In the genomic region with DNA sequence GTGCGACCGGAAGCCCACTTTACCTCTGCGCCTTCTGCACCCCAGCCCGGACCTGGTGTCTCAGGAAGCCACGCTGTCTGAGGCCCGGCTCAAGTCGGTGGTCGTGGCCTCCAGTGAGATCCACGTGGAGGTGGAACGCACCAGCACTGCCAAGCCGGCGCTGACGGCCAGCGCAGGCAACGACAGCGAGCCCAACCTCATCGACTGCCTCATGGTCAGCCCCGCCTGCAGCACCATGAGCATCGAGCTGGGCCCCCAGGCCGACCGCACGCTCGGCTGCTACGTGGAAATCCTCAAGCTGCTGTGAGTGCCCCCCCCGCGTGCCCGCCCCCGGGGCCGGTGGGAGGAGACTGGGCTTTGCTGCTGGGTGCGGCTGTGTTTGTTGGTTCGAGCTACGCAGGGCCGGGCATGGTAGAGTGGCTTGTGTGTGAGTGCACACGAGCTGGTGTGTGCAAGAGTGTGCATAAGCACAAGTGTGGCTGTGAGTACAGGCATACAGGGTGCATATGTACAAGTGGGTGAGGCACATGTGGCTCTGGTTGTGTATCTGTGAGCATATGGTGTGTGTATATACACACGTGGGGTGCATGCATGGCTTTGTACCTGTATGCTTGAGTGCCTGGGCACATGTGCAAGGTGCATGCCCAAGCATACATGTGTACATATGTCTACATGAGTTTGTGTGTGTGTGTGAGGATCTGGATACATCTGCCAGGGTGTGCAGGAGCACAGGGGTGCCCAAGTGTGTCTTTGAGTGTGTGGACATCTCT, we compare ENCODE assay signal across 19 cellular contexts.
A peak's percentile ranks its signal among the peaks of the same experiment; 100 is the strongest.
DNase-seq lines count a peak whose midpoint lies in the region; ATAC-seq, FAIRE-seq and TF ChIP-seq lines count a peak whose summit lies in the region.
"Had no signal": no experiment of that assay in that cellular context is flagged by ENCODE, and none has a peak within 500 bp of the region (broad histone marks: within the 10 kb centered on the region; RNA-seq: fewer than 3 reads in every experiment).

No MANE protein-coding gene starts in this region.

- H3K9me3 Mint-ChIP-seq in stimulated activated naive CD8-positive, alpha-beta T cell treated with anti-CD3 and anti-CD28 coated beads, Interleukin-15, amount 100 ng/mL, for 72 hours, result no peaks in the 10 kb centered on the region
- no peaks in the 10 kb centered on the region for H3K9me3 Mint-ChIP-seq in type B pancreatic cell
- H3K9me3 Mint-ChIP-seq: activated naive CD8-positive, alpha-beta T cell treated with anti-CD3 and anti-CD28 coated beads, Interleukin-2, amount 10 ng/mL, durations not matched to agents 7 days and 5 days; naive thymus-derived CD8-positive, alpha-beta T cell had no signal

- no peak overlapping the region for H3K23ac ChIP-seq in mesenchymal stem cell (ENCODE audit: low read length in 2 of 2)

- no peak overlapping the region for H3K18ac ChIP-seq in mesenchymal stem cell (ENCODE audit: low read depth in 1 of 2, low read length in 2 of 2)

- H3K9ac ChIP-seq in mesenchymal stem cell (ENCODE audit: low read length), result no peak overlapping the region
- H3K9ac ChIP-seq: parathyroid adenoma had no signal

- H4K8ac ChIP-seq in mesenchymal stem cell (ENCODE audit: low read length), result no peak overlapping the region

- H3K27ac Mint-ChIP-seq in stimulated activated naive CD8-positive, alpha-beta T cell treated with anti-CD3 and anti-CD28 coated beads, Interleukin-15, amount 100 ng/mL, for 72 hours, result peak overlapping the region in 1 of 2 donors; percentile 41
- H3K27ac Mint-ChIP-seq in type B pancreatic cell, result peak overlapping the region; percentile 24
- H3K27ac Mint-ChIP-seq: activated naive CD8-positive, alpha-beta T cell treated with anti-CD3 and anti-CD28 coated beads, Interleukin-2, amount 10 ng/mL, durations not matched to agents 7 days and 5 days had no signal

- no peak overlapping the region for H2BK15ac ChIP-seq in mesenchymal stem cell (ENCODE audit: low read depth, poor library complexity, severe bottlenecking)

- no peak overlapping the region for H3K4ac ChIP-seq in mesenchymal stem cell (ENCODE audit: low read depth in 1 of 2, low read length in 2 of 2)

- no peak for DNase-seq in stimulated activated naive CD8-positive, alpha-beta T cell treated with anti-CD3 and anti-CD28 coated beads, Interleukin-15, amount 100 ng/mL, for 72 hours
- no peak for DNase-seq in stimulated activated naive CD8-positive, alpha-beta T cell treated with anti-CD3 and anti-CD28 coated beads, Interleukin-15, Interleukin-2, amounts not matched to agents 100 U/mL and 50 U/mL, for 24 hours
- DNase-seq in bronchial epithelial cell (ENCODE audit: low read depth) (no peak), mesenchymal stem cell (no peak), type B pancreatic cell (ENCODE audit: extremely low spot score, unreplicated experiment) (no peak), LoVo (ENCODE audit: low spot score) (no peak), DMS79 (lab: John Stamatoyannopoulos, UW) (no peak)
- DNase-seq: activated naive CD8-positive, alpha-beta T cell treated with anti-CD3 and anti-CD28 coated beads, Interleukin-2, amount 10 ng/mL, durations not matched to agents 7 days and 5 days; effector memory CD4-positive, alpha-beta T cell; HCEC 1CT; Karpas-422; naive thymus-derived CD8-positive, alpha-beta T cell; NCI-H1930; NCI-H226; NCI-H748 treated with DMSO at 0.1 percent for 48 hours had no signal

- H2BK120ac ChIP-seq in mesenchymal stem cell (ENCODE audit: low read depth, low read length), result no peak overlapping the region

- H3K4me1 Mint-ChIP-seq in stimulated activated naive CD8-positive, alpha-beta T cell treated with anti-CD3 and anti-CD28 coated beads, Interleukin-15, amount 100 ng/mL, for 72 hours, result no peaks in the 10 kb centered on the region
- peaks cover 6% of the 10 kb centered on the region for H3K4me1 Mint-ChIP-seq in type B pancreatic cell (ENCODE audit: unreplicated experiment)

- no peaks in the 10 kb centered on the region for H3K27me3 Mint-ChIP-seq in stimulated activated naive CD8-positive, alpha-beta T cell treated with anti-CD3 and anti-CD28 coated beads, Interleukin-15, amount 100 ng/mL, for 72 hours
- no peaks in the 10 kb centered on the region for H3K27me3 Mint-ChIP-seq in type B pancreatic cell
- H3K27me3 Mint-ChIP-seq: activated naive CD8-positive, alpha-beta T cell treated with anti-CD3 and anti-CD28 coated beads, Interleukin-2, amount 10 ng/mL, durations not matched to agents 7 days and 5 days; naive thymus-derived CD8-positive, alpha-beta T cell had no signal

- H3K4me2 ChIP-seq in mesenchymal stem cell (ENCODE audit: low read length, poor library complexity, severe bottlenecking), result no peak overlapping the region

- H3K14ac ChIP-seq in mesenchymal stem cell (ENCODE audit: low read length in 2 of 2), result no peak overlapping the region

- no peaks in the 10 kb centered on the region for H3K9me3 ChIP-seq in mesenchymal stem cell (ENCODE audit: control insufficient read depth, low read length)

- peak; percentile 80 for FAIRE-seq in bronchial epithelial cell (lab: Jason Lieb, UNC)
- FAIRE-seq: GM18507, TTC549 had no signal

- H3K79me1 ChIP-seq in mesenchymal stem cell (replicated peaks; ENCODE audit: low read length, poor library complexity, severe bottlenecking), result peaks cover 23% of the 10 kb centered on the region

- peaks cover 4% of the 10 kb centered on the region for H3K4me1 ChIP-seq in mesenchymal stem cell (ENCODE audit: control insufficient read depth, insufficient read depth, low read depth, low read length)
- H3K4me1 ChIP-seq: parathyroid adenoma had no signal

- peaks cover 31% of the 10 kb centered on the region for H3K36me3 ChIP-seq in bronchial epithelial cell (ENCODE audit: control insufficient read depth, insufficient read depth, low read length)
- H3K36me3 ChIP-seq in mesenchymal stem cell (ENCODE audit: control insufficient read depth in 1 of 2, insufficient read depth in 2 of 2, low read depth in 1 of 2, low read length in 2 of 2), result peaks cover 31 to 53% of the 10 kb centered on the region in 2 experiments

- peaks cover 9% of the 10 kb centered on the region for H3K36me3 Mint-ChIP-seq in type B pancreatic cell

- H2BK12ac ChIP-seq in mesenchymal stem cell (ENCODE audit: low read length in 2 of 2), result no peak overlapping the region

- no peak overlapping the region for H2AK5ac ChIP-seq in mesenchymal stem cell (ENCODE audit: low read length, severe bottlenecking)

- no peak overlapping the region for H2BK5ac ChIP-seq in mesenchymal stem cell (ENCODE audit: low read depth, low read length, poor library complexity, severe bottlenecking)

- peak overlapping the region; percentile 25 for H4K91ac ChIP-seq in mesenchymal stem cell (ENCODE audit: low read length)

- TF ChIP-seq CTCF in bronchial epithelial cell (IDR thresholded peaks at IDR 0.05; ENCODE audit: insufficient read depth, low read length, severe bottlenecking), result no peak
- no peak for TF ChIP-seq CTCF in type B pancreatic cell (conservative IDR thresholded peaks at IDR 0.05)

- 95% methylated on average over 35 of the region's 35 CpGs for WGBS in mesenchymal stem cell

- H3K27ac ChIP-seq in mesenchymal stem cell (ENCODE audit: low read length, poor library complexity, severe bottlenecking), result no peak overlapping the region
- H3K27ac ChIP-seq: parathyroid adenoma had no signal

- H3K4me3 Mint-ChIP-seq in stimulated activated naive CD8-positive, alpha-beta T cell treated with anti-CD3 and anti-CD28 coated beads, Interleukin-15, amount 100 ng/mL, for 72 hours, result no peak overlapping the region
- no peak overlapping the region for H3K4me3 Mint-ChIP-seq in type B pancreatic cell
- H3K4me3 Mint-ChIP-seq: activated naive CD8-positive, alpha-beta T cell treated with anti-CD3 and anti-CD28 coated beads, Interleukin-2, amount 10 ng/mL, durations not matched to agents 7 days and 5 days had no signal

- no peak overlapping the region for H3K4me3 ChIP-seq in bronchial epithelial cell (ENCODE audit: low read depth, low read length)
- no peak overlapping the region for H3K4me3 ChIP-seq in mesenchymal stem cell (ENCODE audit: insufficient read depth in 1 of 2, low read depth in 1 of 2, low read length in 2 of 2)

- H3K27me3 ChIP-seq in bronchial epithelial cell (ENCODE audit: control insufficient read depth, insufficient read depth, low read length), result no peaks in the 10 kb centered on the region
- no peaks in the 10 kb centered on the region for H3K27me3 ChIP-seq in mesenchymal stem cell (ENCODE audit: control insufficient read depth in 1 of 2, insufficient read depth in 1 of 2, low read length in 2 of 2)

- peak; percentile 24 for ATAC-seq in stimulated activated naive CD8-positive, alpha-beta T cell treated with anti-CD3 and anti-CD28 coated beads, Interleukin-15, amount 100 ng/mL, for 72 hours
- no peak for ATAC-seq in stimulated activated naive CD8-positive, alpha-beta T cell treated with anti-CD3 and anti-CD28 coated beads, Interleukin-15, Interleukin-2, amounts not matched to agents 100 U/mL and 50 U/mL, for 24 hours
- ATAC-seq in HG03175 (IDR thresholded peaks at IDR 0.05; ENCODE audit: unreplicated experiment), result no peak
- ATAC-seq: naive thymus-derived CD8-positive, alpha-beta T cell had no signal

- no peak overlapping the region for H2AFZ ChIP-seq in mesenchymal stem cell (ENCODE audit: low read depth, low read length)
- H2AFZ ChIP-seq: parathyroid adenoma had no signal
